In genomic region chr21:37986000-37986399, GRCh38 we compare ENCODE assay signal across 15 cellular contexts.
"Had no signal": no experiment of that assay in that cellular context is flagged by ENCODE, and none has a peak within 500 bp of the region (broad histone marks: within the 10 kb centered on the region; RNA-seq: fewer than 3 reads in every experiment).

No MANE protein-coding gene starts in this region.

- H3K27ac Mint-ChIP-seq: IgD-negative memory B cell; T-cell; T-helper 1 cell treated with Interleukin-12 subunit alpha and Interleukin-12 subunit beta and Interleukin-4 antibody, amounts not matched to agents 30 μg/mL and 1 μg/mL, for 36 hours had no signal

- H3K9me3 Mint-ChIP-seq: T-cell; T-helper 1 cell treated with Interleukin-12 subunit alpha and Interleukin-12 subunit beta and Interleukin-4 antibody, amounts not matched to agents 30 μg/mL and 1 μg/mL, for 36 hours had no signal

- FAIRE-seq: HTR-8/SVneo had no signal

- H3K9ac ChIP-seq: SK-N-SH had no signal

- H3K36me3 Mint-ChIP-seq: IgD-negative memory B cell, T-cell had no signal

- H3K4me2 ChIP-seq: SK-N-SH had no signal

- ATAC-seq: Panc1, T-cell had no signal

- H3K9me3 ChIP-seq: SK-N-SH had no signal

- DNase-seq: KBM-7, MV-4-11, NCI-H1048, NCI-H187 treated with DMSO at 0.1 percent for 48 hours, NCI-H226, NCI-H510A, SK-N-SH, SW 1271, T-cell had no signal

- H3K4me1 Mint-ChIP-seq: IgD-negative memory B cell, T-cell had no signal

- H3K4me3 Mint-ChIP-seq: IgD-negative memory B cell; T-cell; T-helper 1 cell treated with Interleukin-12 subunit alpha and Interleukin-12 subunit beta and Interleukin-4 antibody, amounts not matched to agents 30 μg/mL and 1 μg/mL, for 36 hours had no signal

- H3K9me2 ChIP-seq: SK-N-SH had no signal

- H3K27ac ChIP-seq: HL-60, RWPE1 had no signal

- H3K27me3 Mint-ChIP-seq: IgD-negative memory B cell had no signal
